Comparison of ENCODE assay signal across 17 cellular contexts in the genomic region with DNA sequence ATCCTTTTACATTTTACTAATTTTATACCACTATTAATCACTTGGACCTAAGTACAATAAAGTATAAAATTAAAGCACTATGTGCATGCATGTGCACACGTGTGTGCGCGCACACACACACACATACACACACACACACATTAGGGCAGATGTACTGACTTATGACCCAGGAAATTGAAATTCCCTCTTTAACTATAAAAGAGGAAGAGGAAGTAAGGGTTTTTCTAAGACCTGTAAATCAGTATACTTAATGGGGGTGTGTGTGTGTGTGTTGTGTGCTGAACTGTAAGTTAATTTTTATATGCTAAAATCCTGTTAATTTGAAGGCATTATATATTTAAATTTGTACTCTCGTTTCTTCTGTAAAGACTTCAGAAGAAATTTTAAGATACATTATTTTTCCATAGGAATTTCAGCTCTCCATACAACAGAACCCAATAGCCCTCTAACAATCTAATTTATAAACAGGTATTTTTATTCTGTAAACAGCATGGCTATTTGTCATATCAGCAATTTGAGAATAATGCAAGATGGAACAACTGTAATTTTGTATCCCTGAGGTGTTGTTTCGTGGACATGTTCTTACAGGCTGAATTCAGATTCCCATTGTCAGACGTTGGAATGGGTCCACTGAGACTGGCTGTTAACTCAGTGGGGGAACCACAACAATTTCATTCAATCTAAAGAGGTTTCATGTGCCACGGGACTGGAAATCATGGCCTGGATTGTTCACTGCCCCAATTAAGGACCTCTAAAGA.
A peak's percentile ranks its signal among the peaks of the same experiment; 100 is the strongest.
DNase-seq lines count a peak whose midpoint lies in the region; ATAC-seq and TF ChIP-seq lines count a peak whose summit lies in the region.
"Had no signal": no experiment of that assay in that cellular context is flagged by ENCODE, and none has a peak within 500 bp of the region (broad histone marks: within the 10 kb centered on the region; RNA-seq: fewer than 3 reads in every experiment).

No MANE protein-coding gene starts in this region.

- no peaks in the 10 kb centered on the region for H3K27me3 Mint-ChIP-seq in osteocyte (ENCODE audit: unreplicated experiment)

- H3K36me3 Mint-ChIP-seq in osteocyte (ENCODE audit: unreplicated experiment), result peaks cover 27% of the 10 kb centered on the region

- H3K4me3 ChIP-seq in NB4 (ENCODE audit: low read depth, low read length) (no peak overlapping the region), SJCRH30 (no peak overlapping the region)
- H3K4me3 ChIP-seq: BLaER1, heart right ventricle, tibial artery had no signal

- H3K27ac Mint-ChIP-seq in osteocyte (ENCODE audit: unreplicated experiment), result no peak overlapping the region
- H3K27ac Mint-ChIP-seq: activated naive CD4-positive, alpha-beta T cell treated with anti-CD3 and anti-CD28 coated beads for 36 hours had no signal

- H3K36me3 ChIP-seq in SJCRH30, result no peaks in the 10 kb centered on the region
- H3K36me3 ChIP-seq: BLaER1, heart right ventricle had no signal

- ATAC-seq in HG02981 (IDR thresholded peaks at IDR 0.05; ENCODE audit: unreplicated experiment) (peak; percentile 64), foreskin keratinocyte (no peak)
- ATAC-seq: heart right ventricle had no signal

- no peaks in the 10 kb centered on the region for H3K4me1 ChIP-seq in foreskin keratinocyte
- no peaks in the 10 kb centered on the region for H3K4me1 ChIP-seq in SJCRH30
- H3K4me1 ChIP-seq: BLaER1 had no signal

- TF ChIP-seq CTCF in NB4 (IDR thresholded peaks at IDR 0.05; ENCODE audit: low read depth, low read length), result no peak
- TF ChIP-seq CTCF in foreskin keratinocyte (conservative IDR thresholded peaks at IDR 0.05), result no peak
- no peak for TF ChIP-seq CTCF in osteocyte (IDR thresholded peaks at IDR 0.05)

- TF ChIP-seq POLR2A in NB4 (IDR thresholded peaks at IDR 0.05; ENCODE audit: extremely low read depth, insufficient read length), result no peak

- H3K27me3 ChIP-seq in foreskin keratinocyte, result no peaks in the 10 kb centered on the region
- no peaks in the 10 kb centered on the region; the same call in 1 of the 2 replicates for H3K27me3 ChIP-seq in SJCRH30
- H3K27me3 ChIP-seq: BLaER1, heart right ventricle, tibial artery had no signal

- H3K9me3 ChIP-seq in SJCRH30 (replicated peaks), result no peaks in the 10 kb centered on the region
- H3K9me3 ChIP-seq: BLaER1, heart right ventricle, tibial artery had no signal

- no peak overlapping the region for H3K4me3 Mint-ChIP-seq in osteocyte (ENCODE audit: unreplicated experiment)
- H3K4me3 Mint-ChIP-seq: activated naive CD4-positive, alpha-beta T cell treated with anti-CD3 and anti-CD28 coated beads for 36 hours had no signal

- H3K4me1 Mint-ChIP-seq in osteocyte (ENCODE audit: unreplicated experiment), result peaks cover 6% of the 10 kb centered on the region

- peak; percentile 30 for DNase-seq in NB4 (ENCODE audit: low read depth)
- peak; percentile 67 to 79 for DNase-seq in NOMO-1 (lab: John Stamatoyannopoulos, UW; ENCODE audit: unreplicated experiment in 2 of 2)
- DNase-seq in foreskin keratinocyte, result peak; percentile 28 to 45
- DNase-seq in SJCRH30, result no peak
- no peak for DNase-seq in NCI-H446 treated with DMSO at 0.1 percent for 48 hours (lab: John Stamatoyannopoulos, UW)
- DNase-seq in effector CD4-positive, alpha-beta T cell, result no peak
- DNase-seq in osteocyte (ENCODE audit: extremely low spot score, unreplicated experiment), result no peak
- DNase-seq: activated CD8-positive, alpha-beta memory T cell treated with anti-CD3 and anti-CD28 coated beads, Interleukin-2, amount 50 U/mL, for 48 hours; activated naive CD4-positive, alpha-beta T cell treated with anti-CD3 and anti-CD28 coated beads for 36 hours; dermis blood vessel endothelial cell; DMS53; heart right ventricle; NCI-H524 treated with DMSO at 0.1 percent for 48 hours; tibial artery had no signal

- no peaks in the 10 kb centered on the region for H3K9me3 Mint-ChIP-seq in osteocyte (ENCODE audit: unreplicated experiment)
- H3K9me3 Mint-ChIP-seq: activated naive CD4-positive, alpha-beta T cell treated with anti-CD3 and anti-CD28 coated beads for 36 hours had no signal

- H3K27ac ChIP-seq in foreskin keratinocyte (no peak overlapping the region), SJCRH30 (no peak overlapping the region)
- H3K27ac ChIP-seq: BLaER1, heart right ventricle, RWPE1, tibial artery had no signal

Comparison
In these comparisons a context has a peak if more than half of its experiments do, and no peak if none do; other contexts are left out.
1. DNase-seq: peak in NB4 (single experiment), NOMO-1 (2 of 2) and foreskin keratinocyte (2 of 2); none in SJCRH30 (0 of 2), NCI-H446 treated with DMSO at 0.1 percent for 48 hours (single experiment), effector CD4-positive, alpha-beta T cell (single experiment) and osteocyte (single experiment).